1 cellular context compared by ENCODE assay signal in genomic region chr17:6560496-6560895, GRCh38.
A peak's percentile ranks its signal among the peaks of the same experiment; 100 is the strongest.
TF ChIP-seq lines count a peak whose summit lies in the region.

No MANE protein-coding gene starts in this region.

TF ChIP-seq in HEK293, 187 proteins besides CTCF, POLR2A, EP300 and RAD21 (continued from another document):
- TF ChIP-seq ZNF473 (tag by site-specific recombination; IDR thresholded peaks at IDR 0.05) (0 out of 2 replicates have a peak, but pooled peaks have one; percentile 19), ZNF701 (tag by site-specific recombination; IDR thresholded peaks at IDR 0.05) (no peak), GLI2 (tag by site-specific recombination; IDR thresholded peaks at IDR 0.05; ENCODE audit: borderline replicate concordance, low read depth) (no peak), ZNF148 (tag by site-specific recombination; IDR thresholded peaks at IDR 0.05; ENCODE audit: borderline replicate concordance) (0 out of 2 replicates have a peak, but pooled peaks have one; percentile 51), ZNF114 (tag by site-specific recombination; IDR thresholded peaks at IDR 0.05) (0 out of 2 replicates have a peak, but pooled peaks have one; percentile 42), ZNF521 (tag by site-specific recombination; IDR thresholded peaks at IDR 0.05) (peak; percentile 61; the same call in 1 of the 2 replicates), ZNF366 (tag by site-specific recombination; conservative IDR thresholded peaks at IDR 0.05) (peak; percentile 92), ZNF274 (IDR thresholded peaks at IDR 0.05; ENCODE audit: low read length) (no peak), ZNF274 (tag by site-specific recombination; IDR thresholded peaks at IDR 0.05; ENCODE audit: borderline replicate concordance) (0 out of 2 replicates have a peak, but pooled peaks have one; percentile 8), ZNF704 (tag by site-specific recombination; IDR thresholded peaks at IDR 0.05) (no peak), ZNF394 (tag by site-specific recombination; IDR thresholded peaks at IDR 0.05; ENCODE audit: borderline replicate concordance) (peak; percentile 22; the same call in 1 of the 2 replicates), ZNF175 (tag by site-specific recombination; IDR thresholded peaks at IDR 0.05) (no peak), ZNF248 (tag by site-specific recombination; IDR thresholded peaks at IDR 0.05) (0 out of 2 replicates have a peak, but pooled peaks have one; percentile 20), TRIM28 (IDR thresholded peaks at IDR 0.05; ENCODE audit: borderline replicate concordance, low read length) (no peak), ZNF398 (tag by site-specific recombination; IDR thresholded peaks at IDR 0.05) (0 out of 2 replicates have a peak, but pooled peaks have one; percentile 28), SALL2 (tag by site-specific recombination; IDR thresholded peaks at IDR 0.05; ENCODE audit: borderline replicate concordance) (peak; percentile 85; the same call in 1 of the 2 replicates), ZNF513 (tag by site-specific recombination; IDR thresholded peaks at IDR 0.05) (peak; percentile 98), WT1 (tag by site-specific recombination; IDR thresholded peaks at IDR 0.05) (no peak; the same call in 1 of the 2 replicates), ZBTB17 (tag by site-specific recombination; IDR thresholded peaks at IDR 0.05) (no peak)
- TF ChIP-seq, protein P1, sequence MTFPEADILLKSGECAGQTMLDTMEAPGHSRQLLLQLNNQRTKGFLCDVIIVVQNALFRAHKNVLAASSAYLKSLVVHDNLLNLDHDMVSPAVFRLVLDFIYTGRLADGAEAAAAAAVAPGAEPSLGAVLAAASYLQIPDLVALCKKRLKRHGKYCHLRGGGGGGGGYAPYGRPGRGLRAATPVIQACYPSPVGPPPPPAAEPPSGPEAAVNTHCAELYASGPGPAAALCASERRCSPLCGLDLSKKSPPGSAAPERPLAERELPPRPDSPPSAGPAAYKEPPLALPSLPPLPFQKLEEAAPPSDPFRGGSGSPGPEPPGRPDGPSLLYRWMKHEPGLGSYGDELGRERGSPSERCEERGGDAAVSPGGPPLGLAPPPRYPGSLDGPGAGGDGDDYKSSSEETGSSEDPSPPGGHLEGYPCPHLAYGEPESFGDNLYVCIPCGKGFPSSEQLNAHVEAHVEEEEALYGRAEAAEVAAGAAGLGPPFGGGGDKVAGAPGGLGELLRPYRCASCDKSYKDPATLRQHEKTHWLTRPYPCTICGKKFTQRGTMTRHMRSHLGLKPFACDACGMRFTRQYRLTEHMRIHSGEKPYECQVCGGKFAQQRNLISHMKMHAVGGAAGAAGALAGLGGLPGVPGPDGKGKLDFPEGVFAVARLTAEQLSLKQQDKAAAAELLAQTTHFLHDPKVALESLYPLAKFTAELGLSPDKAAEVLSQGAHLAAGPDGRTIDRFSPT (tag by site-specific recombination; IDR thresholded peaks at IDR 0.05) = 0 out of 2 replicates have a peak, but pooled peaks have one; percentile 21
- TF ChIP-seq, protein P2, sequence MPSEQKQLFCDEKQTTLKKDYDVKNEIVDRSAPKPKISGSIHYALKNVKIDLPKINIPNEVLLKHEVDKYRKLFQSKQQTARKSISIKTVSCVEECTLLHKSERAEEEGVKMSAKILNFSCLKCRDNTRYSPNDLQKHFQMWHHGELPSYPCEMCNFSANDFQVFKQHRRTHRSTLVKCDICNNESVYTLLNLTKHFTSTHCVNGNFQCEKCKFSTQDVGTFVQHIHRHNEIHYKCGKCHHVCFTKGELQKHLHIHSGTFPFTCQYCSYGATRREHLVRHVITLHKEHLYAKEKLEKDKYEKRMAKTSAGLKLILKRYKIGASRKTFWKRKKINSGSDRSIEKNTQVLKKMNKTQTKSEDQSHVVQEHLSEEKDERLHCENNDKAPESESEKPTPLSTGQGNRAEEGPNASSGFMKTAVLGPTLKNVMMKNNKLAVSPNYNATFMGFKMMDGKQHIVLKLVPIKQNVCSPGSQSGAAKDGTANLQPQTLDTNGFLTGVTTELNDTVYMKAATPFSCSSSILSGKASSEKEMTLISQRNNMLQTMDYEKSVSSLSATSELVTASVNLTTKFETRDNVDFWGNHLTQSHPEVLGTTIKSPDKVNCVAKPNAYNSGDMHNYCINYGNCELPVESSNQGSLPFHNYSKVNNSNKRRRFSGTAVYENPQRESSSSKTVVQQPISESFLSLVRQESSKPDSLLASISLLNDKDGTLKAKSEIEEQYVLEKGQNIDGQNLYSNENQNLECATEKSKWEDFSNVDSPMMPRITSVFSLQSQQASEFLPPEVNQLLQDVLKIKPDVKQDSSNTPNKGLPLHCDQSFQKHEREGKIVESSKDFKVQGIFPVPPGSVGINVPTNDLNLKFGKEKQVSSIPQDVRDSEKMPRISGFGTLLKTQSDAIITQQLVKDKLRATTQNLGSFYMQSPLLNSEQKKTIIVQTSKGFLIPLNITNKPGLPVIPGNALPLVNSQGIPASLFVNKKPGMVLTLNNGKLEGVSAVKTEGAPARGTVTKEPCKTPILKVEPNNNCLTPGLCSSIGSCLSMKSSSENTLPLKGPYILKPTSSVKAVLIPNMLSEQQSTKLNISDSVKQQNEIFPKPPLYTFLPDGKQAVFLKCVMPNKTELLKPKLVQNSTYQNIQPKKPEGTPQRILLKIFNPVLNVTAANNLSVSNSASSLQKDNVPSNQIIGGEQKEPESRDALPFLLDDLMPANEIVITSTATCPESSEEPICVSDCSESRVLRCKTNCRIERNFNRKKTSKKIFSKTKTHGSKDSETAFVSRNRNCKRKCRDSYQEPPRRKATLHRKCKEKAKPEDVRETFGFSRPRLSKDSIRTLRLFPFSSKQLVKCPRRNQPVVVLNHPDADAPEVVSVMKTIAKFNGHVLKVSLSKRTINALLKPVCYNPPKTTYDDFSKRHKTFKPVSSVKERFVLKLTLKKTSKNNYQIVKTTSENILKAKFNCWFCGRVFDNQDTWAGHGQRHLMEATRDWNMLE (tag by site-specific recombination; conservative IDR thresholded peaks at IDR 0.05; ENCODE audit: low read depth) = no peak
